In the genomic region with DNA sequence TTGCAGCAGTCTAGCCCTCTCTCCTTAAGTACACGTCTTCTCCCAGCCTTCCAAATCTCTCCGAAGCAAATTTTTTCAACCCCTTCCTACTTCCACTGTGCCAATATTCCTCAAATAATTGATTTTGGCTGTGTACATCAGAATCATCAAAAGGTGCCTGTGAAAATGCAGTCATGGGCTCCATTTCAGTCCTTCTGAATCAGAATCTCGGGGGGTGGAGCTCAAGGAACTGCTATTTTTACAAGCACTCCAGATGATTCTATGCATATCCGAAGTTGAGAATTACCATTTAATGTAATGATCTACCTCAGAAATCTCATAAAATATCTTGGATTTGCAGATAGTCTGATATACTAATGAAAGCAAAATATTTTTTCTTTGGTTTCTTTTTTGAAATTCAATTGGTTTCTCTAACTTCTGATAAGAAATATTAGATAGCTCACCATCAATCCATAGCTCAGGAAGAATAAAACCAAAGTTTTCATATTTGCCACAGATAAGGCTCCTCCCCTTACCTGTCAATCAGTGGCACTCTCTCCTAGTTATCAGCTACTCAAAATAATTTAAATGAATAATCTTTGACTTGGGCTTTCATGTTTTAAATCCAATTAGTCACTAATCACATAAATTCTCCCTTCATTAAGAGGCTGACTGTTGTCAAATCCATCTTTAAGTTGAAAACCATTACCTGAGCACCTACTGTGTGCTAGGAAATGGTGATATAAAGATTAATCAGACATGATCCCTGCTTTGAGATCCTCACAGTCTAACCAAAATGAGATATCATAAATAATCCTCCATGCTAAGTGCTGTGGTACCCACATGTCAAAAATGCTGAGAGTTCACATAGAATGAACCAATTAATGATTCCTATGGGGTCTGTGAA, we compare ENCODE assay signal across 29 cellular contexts. TPM values are rescaled to one million over a fixed set of nuclear protein-coding genes. Genes with fewer than 3 reads are reported as not detected.
DNase-seq lines count a peak whose midpoint lies in the region; ATAC-seq, FAIRE-seq and TF ChIP-seq lines count a peak whose summit lies in the region.
"Had no signal": no experiment of that assay in that cellular context is flagged by ENCODE, and none has a peak within 500 bp of the region (broad histone marks: within the 10 kb centered on the region; RNA-seq: fewer than 3 reads in every experiment).

No MANE protein-coding gene starts in this region.

- intact Hi-C loops in PC-3 (cut with micrococcal nuclease) (no loop called here), K562 (cut with micrococcal nuclease) (loop anchor here (2.0 kb wide), 1 partner anchor 281 kb away; no protein-coding TSS in a partner anchor), transverse colon (cut with DNase I; ENCODE audit: low total_unique reads) (no loop called here)

- no peak overlapping the region for H3K4me3 Mint-ChIP-seq in immature natural killer cell
- H3K4me3 Mint-ChIP-seq: activated CD8-positive, alpha-beta T cell treated with anti-CD3 and anti-CD28 coated beads, Interleukin-2, amount 10 ng/mL, durations not matched to agents 7 days and 5 days; activated naive CD8-positive, alpha-beta T cell treated with anti-CD3 and anti-CD28 coated beads for 36 hours; CD4-positive, CD25-positive, alpha-beta regulatory T cell; neural crest cell; T-helper 17 cell had no signal

- H3K9me3 ChIP-seq in PC-3 (ENCODE audit: low read length), result no peaks in the 10 kb centered on the region
- H3K9me3 ChIP-seq in K562 (replicated peaks; ENCODE audit: control insufficient read depth, insufficient read depth, low read depth, low read length), result peaks cover 4% of the 10 kb centered on the region
- no peaks in the 10 kb centered on the region for H3K9me3 ChIP-seq in transverse colon
- H3K9me3 ChIP-seq: heart left ventricle, sigmoid colon, SJSA1 had no signal

- H3K4me1 ChIP-seq in PC-3 (ENCODE audit: insufficient read depth, low read length), result peaks cover 31% of the 10 kb centered on the region
- H3K4me1 ChIP-seq in K562 (replicated peaks in 1 of 2; ENCODE audit: control insufficient read depth in 2 of 2, insufficient read depth in 2 of 2, low read length in 2 of 2), result peaks cover 6 to 30% of the 10 kb centered on the region in 2 experiments
- no peaks in the 10 kb centered on the region for H3K4me1 ChIP-seq in transverse colon
- H3K4me1 ChIP-seq: heart left ventricle, sigmoid colon, SJSA1 had no signal

- H3K9ac ChIP-seq in PC-3 (ENCODE audit: low read length), result peak overlapping the region; percentile 7; the same call in 1 of the 2 replicates
- H3K9ac ChIP-seq in K562 (ENCODE audit: insufficient read depth in 1 of 2, low read depth in 2 of 2, low read length in 2 of 2), result no peak overlapping the region

- H3K27ac Mint-ChIP-seq in immature natural killer cell, result no peak overlapping the region
- H3K27ac Mint-ChIP-seq: activated CD8-positive, alpha-beta T cell treated with anti-CD3 and anti-CD28 coated beads, Interleukin-2, amount 10 ng/mL, durations not matched to agents 7 days and 5 days; activated naive CD8-positive, alpha-beta T cell treated with anti-CD3 and anti-CD28 coated beads for 36 hours; CD4-positive, CD25-positive, alpha-beta regulatory T cell; T-helper 17 cell had no signal

- in situ Hi-C loops in K562 (cut with MboI) (no loop called here), transverse colon (cut with MboI; ENCODE audit: low pct_ligation_motif_present in 1 of 4, low pct_unique_long_range_greater_than_20kb in 1 of 4, low sequenced_read_pairs in 3 of 4) (no loop called here)

- H2AFZ ChIP-seq in PC-3 (ENCODE audit: low read length) (no peak overlapping the region), K562 (ENCODE audit: low read depth, low read length) (no peak overlapping the region)

- H3K27ac ChIP-seq in PC-3 (ENCODE audit: low read length) (peak overlapping the region; percentile 42), K562 (ENCODE audit: extremely low read depth, low read depth, low read length) (no peak overlapping the region), transverse colon (no peak overlapping the region)
- H3K27ac ChIP-seq: epithelial cell of prostate, heart left ventricle, sigmoid colon, SJSA1 had no signal

- ATAC-seq in PC-3, result peak; percentile 18; the same call in 1 of the 2 replicates
- ATAC-seq in K562, result no peak
- ATAC-seq in GM19023 (IDR thresholded peaks at IDR 0.05; ENCODE audit: unreplicated experiment), result no peak
- ATAC-seq in GM18861 (IDR thresholded peaks at IDR 0.05; ENCODE audit: unreplicated experiment), result no peak
- ATAC-seq: activated CD8-positive, alpha-beta T cell treated with anti-CD3 and anti-CD28 coated beads, Interleukin-2, amount 10 ng/mL, durations not matched to agents 7 days and 5 days; heart left ventricle; T-helper 17 cell had no signal

- TF ChIP-seq EP300 in K562 (IDR thresholded peaks at IDR 0.05; ENCODE audit: low read length) (no peak), transverse colon (IDR thresholded peaks at IDR 0.05; ENCODE audit: low read depth) (no peak)

- no peak overlapping the region for H3K4me2 ChIP-seq in PC-3 (ENCODE audit: low read length)
- no peak overlapping the region for H3K4me2 ChIP-seq in K562 (ENCODE audit: insufficient read depth, low read length)

- H3K9me2 ChIP-seq in PC-3 (replicated peaks; ENCODE audit: low read length), result no peaks in the 10 kb centered on the region

- no peaks in the 10 kb centered on the region for H3F3A ChIP-seq in PC-3 (ENCODE audit: low read length, unreplicated experiment)

- H3K79me2 ChIP-seq in PC-3 (ENCODE audit: low read length) (no peaks in the 10 kb centered on the region), K562 (ENCODE audit: control insufficient read depth, insufficient read depth, low read length) (no peaks in the 10 kb centered on the region)

- TF ChIP-seq CTCF in PC-3 (conservative IDR thresholded peaks at IDR 0.05; ENCODE audit: low read depth, low read length) (no peak), K562 (IDR thresholded peaks at IDR 0.05 in 2 of 3, conservative IDR thresholded peaks at IDR 0.05 in 1 of 3; ENCODE audit: insufficient read depth in 2 of 3, low read depth in 1 of 3, low read length in 3 of 3) (no peak), transverse colon (IDR thresholded peaks at IDR 0.05) (no peak)

- H3K36me3 Mint-ChIP-seq in immature natural killer cell, result no peaks in the 10 kb centered on the region
- H3K36me3 Mint-ChIP-seq: activated naive CD8-positive, alpha-beta T cell treated with anti-CD3 and anti-CD28 coated beads for 36 hours; CD4-positive, CD25-positive, alpha-beta regulatory T cell had no signal

- no peak for TF ChIP-seq POLR2A in K562 (conservative IDR thresholded peaks at IDR 0.05)
- TF ChIP-seq POLR2A in transverse colon (IDR thresholded peaks at IDR 0.05), result no peak

- peaks cover 2 to 4% (median 4%) of the 10 kb centered on the region in 3 donors for H3K27me3 Mint-ChIP-seq in immature natural killer cell (ENCODE audit: low read depth in 3 of 3)
- H3K27me3 Mint-ChIP-seq: CD4-positive, CD25-positive, alpha-beta regulatory T cell; T-helper 17 cell had no signal

- DNase-seq in PC-3 (no peak), K562 (ENCODE audit: extremely low read depth in 1 of 4, low spot score in 3 of 4) (no peak), inferior parietal cortex (ENCODE audit: extremely low spot score) (peak; percentile 42), superior temporal gyrus (ENCODE audit: extremely low spot score) (peak; percentile 44), immature natural killer cell (no peak), transverse colon (no peak)
- DNase-seq: activated CD4-positive, alpha-beta T cell treated with anti-CD3 and anti-CD28 coated beads for 1 hour; activated CD8-positive, alpha-beta T cell treated with anti-CD3 and anti-CD28 coated beads, Interleukin-2, amount 10 ng/mL, durations not matched to agents 7 days and 5 days; activated effector memory CD4-positive, alpha-beta T cell treated with Interleukin-2 at 50 U/mL for 16 hours; activated naive CD8-positive, alpha-beta T cell treated with anti-CD3 and anti-CD28 coated beads for 36 hours; activated T-cell treated with anti-CD3 and anti-CD28 coated beads for 4 hours; CD4-positive, CD25-positive, alpha-beta regulatory T cell; effector CD4-positive, alpha-beta T cell; heart left ventricle; Kasumi-1; NCI-H1092; NCI-H1694 treated with DMSO at 0.1 percent for 48 hours; NCI-H524; sigmoid colon; stimulated activated CD4-positive, alpha-beta T cell treated with anti-CD3 and anti-CD28 coated beads, Interleukin-15, amount 100 ng/mL, for 24 hours; stimulated activated naive CD4-positive, alpha-beta T cell treated with Interleukin-2 at 50 U/mL for 16 hours; T-helper 17 cell had no signal

- no peak for FAIRE-seq in K562 (lab: Jason Lieb, UNC)
- FAIRE-seq: D721Med had no signal

- H4K20me1 ChIP-seq in PC-3 (ENCODE audit: low read length) (no peaks in the 10 kb centered on the region), K562 (replicated peaks; ENCODE audit: control insufficient read depth, insufficient read depth, low read length) (no peaks in the 10 kb centered on the region)

- H3K4me1 Mint-ChIP-seq in immature natural killer cell, result no peaks in the 10 kb centered on the region
- H3K4me1 Mint-ChIP-seq: CD4-positive, CD25-positive, alpha-beta regulatory T cell; neural crest cell; T-helper 17 cell had no signal

- H3K9me3 Mint-ChIP-seq in immature natural killer cell, result no peaks in the 10 kb centered on the region
- H3K9me3 Mint-ChIP-seq: activated naive CD8-positive, alpha-beta T cell treated with anti-CD3 and anti-CD28 coated beads for 36 hours; neural crest cell had no signal

- H3K9me1 ChIP-seq in K562 (ENCODE audit: control insufficient read depth, insufficient read depth, low read length), result no peaks in the 10 kb centered on the region

- CTCF ChIA-PET in PC-3 (lab: Charles Lee), result no interaction called here
- CTCF ChIA-PET in K562 (lab: Yijun Ruan, JAX; ENCODE audit: low intra/inter-chr PET ratio), result no interaction called here

- POLR2A ChIA-PET in PC-3 (lab: Charles Lee; ENCODE audit: unreplicated experiment) (no interaction called here), K562 (lab: Yijun Ruan, JAX) (interaction anchor here (1.4 kb wide), 1 partner anchor 11 kb away, joined by 3 read pairs; no protein-coding TSS in a partner anchor)

- H3K27me3 ChIP-seq in PC-3 (ENCODE audit: low read length) (no peaks in the 10 kb centered on the region), K562 (ENCODE audit: control insufficient read depth in 2 of 2, insufficient read depth in 2 of 2, low read length in 2 of 2) (no peaks in the 10 kb centered on the region), transverse colon (no peaks in the 10 kb centered on the region)
- H3K27me3 ChIP-seq: heart left ventricle, sigmoid colon, SJSA1 had no signal

- 73% methylated on average over 4 of the region's 4 CpGs for WGBS in K562 (ENCODE audit: insufficient coverage, low coverage, missing lambda C conversion rate)
- WGBS in transverse colon (ENCODE audit: low coverage in 1 of 2), 2 donors, result 73 to 77% methylated on average over 4 of the region's 4 CpGs

- H3K36me3 ChIP-seq in PC-3 (ENCODE audit: low read depth, low read length), result no peaks in the 10 kb centered on the region
- H3K36me3 ChIP-seq in K562 (ENCODE audit: control insufficient read depth, insufficient read depth, low read length), result peaks cover 16% of the 10 kb centered on the region
- no peaks in the 10 kb centered on the region for H3K36me3 ChIP-seq in transverse colon
- H3K36me3 ChIP-seq: heart left ventricle, sigmoid colon, SJSA1 had no signal

- no peak for TF ChIP-seq RAD21 in K562 (CRISPR knock-in tag; conservative IDR thresholded peaks at IDR 0.05 in 1 of 2, IDR thresholded peaks at IDR 0.05 in 1 of 2)

- BruUV-seq in PC-3 (replicated peaks; lab: Mats Ljungman, UMichigan) (no TSS peak), K562 (replicated peaks; lab: Mats Ljungman, UMichigan) (no TSS peak)

- H3K4me3 ChIP-seq in PC-3 (ENCODE audit: low read length) (no peak overlapping the region), K562 (no peak overlapping the region), transverse colon (no peak overlapping the region)
- H3K4me3 ChIP-seq: heart left ventricle, lung, sigmoid colon, SJSA1 had no signal

RNA-seq across cellular contexts. Expression of a gene that starts 36.4 kb away (rescaled TPM):
- 12.9 and 18.4 TPM in 2 replicates for total RNA-seq in PC-3 (2014; rRNA removed)
- 282 and 467 TPM in 2 replicates for total RNA-seq in K562 (2011; cell fraction: chromatin; rRNA removed; ENCODE audit: low replicate concordance)
- 111 and 113 TPM in 2 replicates for total RNA-seq in K562 (2011; cell fraction: nucleolus; rRNA removed)
- total RNA-seq in K562 (2011; cell fraction: nucleoplasm; rRNA removed), result 160 and 217 TPM in 2 replicates
- total RNA-seq in K562 (2014; rRNA removed), result 50.1 and 60.1 TPM in 2 replicates
- total RNA-seq in K562 (2014; rRNA removed; fragmentation: Illumina TruSeq; extraction: Trizol), result 114 and 158 TPM in 2 replicates
- 144 and 155 TPM in 2 replicates for total RNA-seq in K562 (2015; rRNA removed; fragmentation: Illumina TruSeq; extraction: Trizol)
- total RNA-seq in K562 (2021), result 98.8 and 115 TPM in 2 replicates
- polyA plus RNA-seq in K562 (2011; rRNA removed), result 128 and 172 TPM in 2 replicates
- 42.0 and 63.5 TPM in 2 replicates for polyA plus RNA-seq in K562 (2011; cell fraction: cytosol; rRNA removed)
- polyA plus RNA-seq in K562 (2011; cell fraction: nucleus; rRNA removed), result 254 and 270 TPM in 2 replicates
- 56.3 and 84.9 TPM in 2 replicates for polyA plus RNA-seq in K562 (2012)
- polyA plus RNA-seq in K562 (2014; fragmentation: Illumina TruSeq; extraction: Trizol), result 71.5 and 82.1 TPM in 2 replicates
- 10 to 100 TPM; 23.3 to 23.9 TPM for polyA plus RNA-seq in K562 (2014; fragmentation: Nextera tagmentation; extraction: Ambion mirVana)
- polyA plus RNA-seq in K562 (2014; rRNA removed), result 49.6 and 60.5 TPM in 2 replicates
- polyA minus RNA-seq in K562 (2011; rRNA and poly(A)+ RNA removed), result 447 and 452 TPM in 2 replicates
- polyA minus RNA-seq in K562 (2011; cell fraction: cytosol; rRNA and poly(A)+ RNA removed), result 96.1 and 167 TPM in 2 replicates
- 374 and 571 TPM in 2 replicates for polyA minus RNA-seq in K562 (2011; cell fraction: nucleus; rRNA and poly(A)+ RNA removed)
- polyA plus RNA-seq in immature natural killer cell, result 1 to 10 TPM; 2.9 to 5.4 (median 3.1) TPM
- 10 to 100 TPM; 58.7 to 99.5 (median 85.0) TPM for total RNA-seq in transverse colon

Comparison
In these comparisons a context has a peak if more than half of its experiments do, and no peak if none do; other contexts are left out.
1. DNase-seq: peak in inferior parietal cortex (single experiment) and superior temporal gyrus (single experiment); none in PC-3 (single experiment), K562 (0 of 4), immature natural killer cell (0 of 3) and transverse colon (single experiment).